Comparison of ENCODE assay signal across 14 cellular contexts in genomic region chr1:223045164-223045957, GRCh38.
A peak's percentile ranks its signal among the peaks of the same experiment; 100 is the strongest.
DNase-seq lines count a peak whose midpoint lies in the region; ATAC-seq and TF ChIP-seq lines count a peak whose summit lies in the region.
"Had no signal": no experiment of that assay in that cellular context is flagged by ENCODE, and none has a peak within 500 bp of the region (broad histone marks: within the 10 kb centered on the region; RNA-seq: fewer than 3 reads in every experiment).

No MANE protein-coding gene starts in this region.

- peak overlapping the region; percentile 79 to 94 (median 91) for H3K27ac ChIP-seq in right lobe of liver

- H3K4me1 Mint-ChIP-seq in endothelial cell (ENCODE audit: unreplicated experiment) = peaks cover under 1% of the 10 kb centered on the region
- H3K4me1 Mint-ChIP-seq: CD4-positive, alpha-beta memory T cell had no signal

- peaks cover 5% of the 10 kb centered on the region for H3K9me3 Mint-ChIP-seq in endothelial cell (ENCODE audit: unreplicated experiment)

- peaks cover 3% of the 10 kb centered on the region for H3K27me3 Mint-ChIP-seq in endothelial cell (ENCODE audit: unreplicated experiment)

- H3K9me3 ChIP-seq in right lobe of liver = no peaks in the 10 kb centered on the region
- H3K9me3 ChIP-seq: HAP-1 had no signal

- peak overlapping the region in 1 of 3 donors; percentile 29 for H3K4me3 ChIP-seq in right lobe of liver
- H3K4me3 ChIP-seq: HAP-1 had no signal

- ATAC-seq in left lobe of liver (peak; percentile 83), right lobe of liver (peak; percentile 73 to 87 (median 80)), HG03354 (IDR thresholded peaks at IDR 0.05; ENCODE audit: poor library complexity, severe bottlenecking, unreplicated experiment) (no peak)

- H3K4me3 Mint-ChIP-seq in endothelial cell (ENCODE audit: unreplicated experiment) = peak overlapping the region; percentile 27
- H3K4me3 Mint-ChIP-seq: CD4-positive, alpha-beta memory T cell had no signal

- 26% methylated on average over 4 of the region's 4 CpGs for WGBS in right lobe of liver (ENCODE audit: insufficient coverage, low coverage, low lambda C conversion rate, missing lambda C conversion rate)

- H3K36me3 ChIP-seq in right lobe of liver = no peaks in the 10 kb centered on the region
- H3K36me3 ChIP-seq: HAP-1 had no signal

- no peak overlapping the region for H3K27ac Mint-ChIP-seq in endothelial cell (ENCODE audit: unreplicated experiment)
- H3K27ac Mint-ChIP-seq: CD4-positive, alpha-beta memory T cell had no signal

- H3K4me1 ChIP-seq in right lobe of liver = peaks cover 0 to 14% (median 0%) of the 10 kb centered on the region in 4 donors
- H3K4me1 ChIP-seq: HAP-1 had no signal

- no peak for TF ChIP-seq POLR2A in right lobe of liver (IDR thresholded peaks at IDR 0.05)

- H3K36me3 Mint-ChIP-seq in endothelial cell (ENCODE audit: low read depth, unreplicated experiment) = peaks cover 54% of the 10 kb centered on the region
- H3K36me3 Mint-ChIP-seq: CD4-positive, alpha-beta memory T cell had no signal

- intact Hi-C loops in right lobe of liver (cut with DNase I) = no loop called here

- TF ChIP-seq CTCF in endothelial cell (IDR thresholded peaks at IDR 0.05; ENCODE audit: unreplicated experiment) = no peak
- no peak for TF ChIP-seq CTCF in right lobe of liver (IDR thresholded peaks at IDR 0.05)

- DNase-seq in endothelial cell (ENCODE audit: low spot score) (no peak), left lobe of liver (ENCODE audit: low spot score) (peak; percentile 79), right lobe of liver (peak in 1 of 3 donors; percentile 80), dermis blood vessel endothelial cell (no peak), NCI-H2227 treated with DMSO at 0.1 percent for 48 hours (lab: John Stamatoyannopoulos, UW) (no peak)
- DNase-seq: C1 segment of cervical spinal cord; Calu3; CD4-positive, alpha-beta memory T cell; COR-L47; DMS153; DND-41; GOT3 had no signal

- H3K27me3 ChIP-seq in right lobe of liver = no peaks in the 10 kb centered on the region
